Comparison of ENCODE assay signal across 19 cellular contexts in genomic region chr22:36204001-36204640, GRCh38. TPM values are rescaled to one million over a fixed set of nuclear protein-coding genes. Genes with fewer than 3 reads are reported as not detected.
A peak's percentile ranks its signal among the peaks of the same experiment; 100 is the strongest.
DNase-seq lines count a peak whose midpoint lies in the region; TF ChIP-seq lines count a peak whose summit lies in the region.
"Had no signal": no experiment of that assay in that cellular context is flagged by ENCODE, and none has a peak within 500 bp of the region (broad histone marks: within the 10 kb centered on the region; RNA-seq: fewer than 3 reads in every experiment).

No MANE protein-coding gene starts in this region.

- TF ChIP-seq CTCF in endodermal cell (conservative IDR thresholded peaks at IDR 0.05) (no peak), prostate gland (IDR thresholded peaks at IDR 0.05) (no peak), esophagus muscularis mucosa (IDR thresholded peaks at IDR 0.05) (no peak)

- H3K36me3 Mint-ChIP-seq in activated CD4-positive, alpha-beta T cell treated with anti-CD3 and anti-CD28 coated beads, Interleukin-2, amount 10 ng/mL, durations not matched to agents 7 days and 5 days (ENCODE audit: low read depth) = no peaks in the 10 kb centered on the region
- no peaks in the 10 kb centered on the region for H3K36me3 Mint-ChIP-seq in endodermal cell (ENCODE audit: low read depth)

- H3K36me3 ChIP-seq in endodermal cell (ENCODE audit: control insufficient read depth, insufficient read depth, low read length) (no peaks in the 10 kb centered on the region), prostate gland (no peaks in the 10 kb centered on the region), esophagus muscularis mucosa (no peaks in the 10 kb centered on the region)
- H3K36me3 ChIP-seq: upper lobe of left lung had no signal

- H3K4me3 Mint-ChIP-seq in activated CD4-positive, alpha-beta T cell treated with anti-CD3 and anti-CD28 coated beads, Interleukin-2, amount 10 ng/mL, durations not matched to agents 7 days and 5 days = peak overlapping the region; percentile 32
- H3K4me3 Mint-ChIP-seq in endodermal cell = no peak overlapping the region

- H3K4me3 ChIP-seq in endodermal cell (ENCODE audit: low read length) (no peak overlapping the region), prostate gland (peak overlapping the region in 1 of 2 donors; percentile 5), esophagus muscularis mucosa (no peak overlapping the region)
- H3K4me3 ChIP-seq: coronary artery had no signal

- H3K4me1 Mint-ChIP-seq in activated CD4-positive, alpha-beta T cell treated with anti-CD3 and anti-CD28 coated beads, Interleukin-2, amount 10 ng/mL, durations not matched to agents 7 days and 5 days = peaks cover 21% of the 10 kb centered on the region
- H3K4me1 Mint-ChIP-seq in endodermal cell = peaks cover 10% of the 10 kb centered on the region

- H3K9me3 ChIP-seq in endodermal cell (ENCODE audit: control insufficient read depth, low read length) = peaks cover 10% of the 10 kb centered on the region
- no peaks in the 10 kb centered on the region for H3K9me3 ChIP-seq in prostate gland
- no peaks in the 10 kb centered on the region for H3K9me3 ChIP-seq in esophagus muscularis mucosa
- H3K9me3 ChIP-seq: upper lobe of left lung had no signal

- peaks cover 4% of the 10 kb centered on the region for H3K9me3 Mint-ChIP-seq in activated CD4-positive, alpha-beta T cell treated with anti-CD3 and anti-CD28 coated beads, Interleukin-2, amount 10 ng/mL, durations not matched to agents 7 days and 5 days
- H3K9me3 Mint-ChIP-seq in endodermal cell = peaks cover 11% of the 10 kb centered on the region

- POLR2A ChIA-PET in activated CD4-positive, alpha-beta T cell treated with anti-CD3 and anti-CD28 coated beads, Interleukin-2, amount 10 ng/mL, durations not matched to agents 7 days and 5 days (lab: Charles Lee) = no interaction called here

- H3K27ac ChIP-seq in endodermal cell (ENCODE audit: low read depth, low read length) (no peak overlapping the region), prostate gland (peak overlapping the region; percentile 19 to 66), esophagus muscularis mucosa (replicated peaks in 1 of 4) (no peak overlapping the region)
- H3K27ac ChIP-seq: coronary artery, epithelial cell of prostate had no signal

- no peak for TF ChIP-seq EP300 in esophagus muscularis mucosa (IDR thresholded peaks at IDR 0.05)

- no peak for TF ChIP-seq POLR2A in prostate gland (IDR thresholded peaks at IDR 0.05)
- no peak for TF ChIP-seq POLR2A in esophagus muscularis mucosa (IDR thresholded peaks at IDR 0.05; ENCODE audit: low read depth)

- H3K27me3 Mint-ChIP-seq in activated CD4-positive, alpha-beta T cell treated with anti-CD3 and anti-CD28 coated beads, Interleukin-2, amount 10 ng/mL, durations not matched to agents 7 days and 5 days = peaks cover 8% of the 10 kb centered on the region
- peaks cover under 1% of the 10 kb centered on the region for H3K27me3 Mint-ChIP-seq in endodermal cell (ENCODE audit: insufficient read depth)

- CTCF ChIA-PET in activated CD4-positive, alpha-beta T cell treated with anti-CD3 and anti-CD28 coated beads, Interleukin-2, amount 10 ng/mL, durations not matched to agents 7 days and 5 days (lab: Charles Lee) = interaction anchor here (0.6 to 1.4 kb wide), 2 partner anchors 16 to 32 kb away, joined by 3 read pairs; no protein-coding TSS in a partner anchor

- H3K9ac ChIP-seq in endodermal cell (ENCODE audit: extremely low read depth, low read length, poor library complexity, severe bottlenecking) = no peak overlapping the region

- no peak for DNase-seq in activated CD4-positive, alpha-beta T cell treated with anti-CD3 and anti-CD28 coated beads, Interleukin-2, amount 10 ng/mL, durations not matched to agents 7 days and 5 days
- DNase-seq in activated CD4-positive, alpha-beta T cell treated with anti-CD3 and anti-CD28 coated beads for 48 hours = no peak
- DNase-seq in endodermal cell = peak; percentile 35
- DNase-seq in prostate gland (ENCODE audit: low spot score) = no peak
- no peak for DNase-seq in SHP77 treated with DMSO at 0.1 percent for 48 hours (lab: John Stamatoyannopoulos, UW)
- DNase-seq in esophagus muscularis mucosa (ENCODE audit: extremely low spot score) = no peak
- DNase-seq: activated CD4-positive, alpha-beta T cell treated with anti-CD3 and anti-CD28 coated beads for 1 hour; activated CD8-positive, alpha-beta memory T cell treated with anti-CD3 and anti-CD28 coated beads, Interleukin-2, amount 50 U/mL, for 48 hours; activated naive CD4-positive, alpha-beta T cell; Kasumi-1; NCI-H2171 treated with DMSO at 0.1 percent for 48 hours; NCI-H774; T-helper 9 cell; upper lobe of left lung had no signal

- H3K4me1 ChIP-seq in endodermal cell (ENCODE audit: control insufficient read depth, insufficient read depth, low read length) (no peaks in the 10 kb centered on the region), prostate gland (replicated peaks) (peaks cover 8% of the 10 kb centered on the region), esophagus muscularis mucosa (peaks cover 9 to 19% (median 15%) of the 10 kb centered on the region in 4 donors)

- H3K27ac Mint-ChIP-seq in activated CD4-positive, alpha-beta T cell treated with anti-CD3 and anti-CD28 coated beads, Interleukin-2, amount 10 ng/mL, durations not matched to agents 7 days and 5 days = no peak overlapping the region
- no peak overlapping the region for H3K27ac Mint-ChIP-seq in endodermal cell
- H3K27ac Mint-ChIP-seq: CD14-positive monocyte had no signal

- intact Hi-C loops in prostate gland (cut with DNase I) = no loop called here
- intact Hi-C loops in esophagus muscularis mucosa (cut with DNase I) = loop anchor here (5.0 kb wide), 1 partner anchor 53 kb away; no protein-coding TSS in a partner anchor

- H3K27me3 ChIP-seq in endodermal cell (ENCODE audit: control insufficient read depth, insufficient read depth, low read length, poor library complexity, severe bottlenecking) = no peaks in the 10 kb centered on the region
- H3K27me3 ChIP-seq in prostate gland (replicated peaks; ENCODE audit: insufficient read depth) = no peaks in the 10 kb centered on the region
- no peaks in the 10 kb centered on the region for H3K27me3 ChIP-seq in esophagus muscularis mucosa
- H3K27me3 ChIP-seq: upper lobe of left lung had no signal

- 76 to 78% methylated on average over 3 to 8 of the region's 8 CpGs for WGBS in endodermal cell (ENCODE audit: insufficient coverage in 1 of 2, insufficient read length in 1 of 2), 2 experiments
- WGBS in prostate gland = 84% methylated on average over 8 of the region's 8 CpGs
- WGBS in esophagus muscularis mucosa = 79% methylated on average over 3 of the region's 8 CpGs

RNA-seq across cellular contexts. Expression of gene APOL4, which starts 2.5 kb away (rescaled TPM):
- under 1 TPM; 0.54 to 0.57 TPM for total RNA-seq in activated CD4-positive, alpha-beta T cell treated with anti-CD3 and anti-CD28 coated beads, Interleukin-2, amount 10 ng/mL, durations not matched to agents 7 days and 5 days
- total RNA-seq in endodermal cell = not detected
- 0.07 TPM for polyA plus RNA-seq in endodermal cell (2013, experiment 1 of 2)
- 0.17 TPM for polyA plus RNA-seq in endodermal cell (2013, experiment 2 of 2)
- 10 to 100 TPM; 13.6 to 25.5 TPM for total RNA-seq in prostate gland
- total RNA-seq in esophagus muscularis mucosa = 10 to 100 TPM in 1 of 4 donors, 1 to 10 TPM in 2, under 1 TPM in 1; 0.19 to 24.7 (median 1.6) TPM
- total RNA-seq: HT-29, SK-MEL-5 had no signal

RNA-seq across cellular contexts. Expression of gene APOL2, which starts 35.2 kb away (rescaled TPM):
- total RNA-seq in activated CD4-positive, alpha-beta T cell treated with anti-CD3 and anti-CD28 coated beads, Interleukin-2, amount 10 ng/mL, durations not matched to agents 7 days and 5 days = 10 to 100 TPM; 77.0 to 85.4 TPM
- total RNA-seq in endodermal cell (1 to 10 TPM; 2.1 to 7.9 TPM), prostate gland (10 to 100 TPM; 35.2 to 64.1 TPM), esophagus muscularis mucosa (10 to 100 TPM; 22.0 to 41.9 (median 34.4) TPM)
- polyA plus RNA-seq in endodermal cell (2013, experiment 1 of 2) = 7.4 TPM
- polyA plus RNA-seq in endodermal cell (2013, experiment 2 of 2) = 7.3 TPM

RNA-seq across cellular contexts. Expression of gene APOL3, which starts 43.6 kb away (rescaled TPM):
- total RNA-seq in activated CD4-positive, alpha-beta T cell treated with anti-CD3 and anti-CD28 coated beads, Interleukin-2, amount 10 ng/mL, durations not matched to agents 7 days and 5 days = 100 to 1,000 TPM; 139 to 150 TPM
- 1 to 10 TPM in 1 of 2 donors, under 1 TPM in 1; 0.46 to 1.1 TPM for total RNA-seq in endodermal cell
- polyA plus RNA-seq in endodermal cell (2013, experiment 1 of 2) = 0.36 TPM
- 0.46 TPM for polyA plus RNA-seq in endodermal cell (2013, experiment 2 of 2)
- 10 to 100 TPM; 18.8 to 32.2 TPM for total RNA-seq in prostate gland
- total RNA-seq in esophagus muscularis mucosa = 10 to 100 TPM; 36.5 to 76.3 (median 52.8) TPM

RNA-seq across cellular contexts. Expression of gene APOL1, which starts 48.8 kb away (rescaled TPM):
- 10 to 100 TPM; 50.9 to 60.0 TPM for total RNA-seq in activated CD4-positive, alpha-beta T cell treated with anti-CD3 and anti-CD28 coated beads, Interleukin-2, amount 10 ng/mL, durations not matched to agents 7 days and 5 days
- total RNA-seq in endodermal cell = under 1 TPM; 0.11 to 0.22 TPM
- polyA plus RNA-seq in endodermal cell (2013, experiment 1 of 2) = not detected
- polyA plus RNA-seq in endodermal cell (2013, experiment 2 of 2) = not detected
- 10 to 100 TPM; 19.6 to 22.9 TPM for total RNA-seq in prostate gland
- 10 to 100 TPM; 19.0 to 48.8 (median 28.0) TPM for total RNA-seq in esophagus muscularis mucosa

Comparison
In these comparisons a context has a peak if more than half of its experiments do, and no peak if none do; other contexts are left out.
1. H3K27ac ChIP-seq: peak in prostate gland (2 of 2); none in endodermal cell (single experiment) and esophagus muscularis mucosa (0 of 4).
2. RNA of gene APOL3, which starts 43.6 kb away (total RNA-seq): 139 to 150 TPM in activated CD4-positive, alpha-beta T cell treated with anti-CD3 and anti-CD28 coated beads, Interleukin-2, amount 10 ng/mL, durations not matched to agents 7 days and 5 days, 36.5 to 76.3 TPM in esophagus muscularis mucosa and 18.8 to 32.2 TPM in prostate gland; 0.46 to 1.1 TPM in endodermal cell; every median in the first group is over 4 times any median in the second.